In the genomic region with DNA sequence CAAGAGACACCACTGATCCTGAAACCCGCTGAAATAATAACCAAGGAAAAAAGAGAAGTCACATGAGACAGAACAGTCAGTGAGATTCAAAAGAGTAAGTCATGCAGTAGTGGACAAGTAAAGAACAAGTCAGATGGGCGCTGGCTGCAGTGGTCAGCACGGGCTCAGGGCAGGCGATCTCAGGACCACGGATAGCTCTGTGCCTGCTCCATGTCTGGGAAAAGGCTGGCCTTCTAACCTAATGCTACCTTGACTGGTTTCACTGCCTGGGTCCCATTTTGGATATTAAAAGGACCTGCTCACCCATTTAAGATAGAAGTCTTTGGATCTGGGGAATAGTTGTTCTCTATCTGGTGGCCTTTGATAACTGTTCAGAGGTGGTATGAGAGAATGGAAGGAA, we compare ENCODE assay signal across 13 cellular contexts.
DNase-seq lines count a peak whose midpoint lies in the region; ATAC-seq, FAIRE-seq and TF ChIP-seq lines count a peak whose summit lies in the region.
"Had no signal": no experiment of that assay in that cellular context is flagged by ENCODE, and none has a peak within 500 bp of the region (broad histone marks: within the 10 kb centered on the region; RNA-seq: fewer than 3 reads in every experiment).

No MANE protein-coding gene starts in this region.

- peaks cover 6% of the 10 kb centered on the region for H3K4me1 Mint-ChIP-seq in neural crest cell
- H3K4me1 Mint-ChIP-seq: activated T-helper 17 cell treated with anti-CD3 and anti-CD28 coated beads, Interleukin-2, amount 50 U/mL, for 72 hours; nephron had no signal

- no peak overlapping the region for H3K4me3 ChIP-seq in endothelial cell of umbilical vein (replicated peaks in 1 of 3; ENCODE audit: insufficient read depth in 1 of 3, low read depth in 1 of 3, low read length in 3 of 3)

- POLR2A ChIA-PET in endothelial cell of umbilical vein (lab: Charles Lee), result no interaction called here

- no peaks in the 10 kb centered on the region for H4K20me1 ChIP-seq in endothelial cell of umbilical vein (replicated peaks; ENCODE audit: control insufficient read depth, extremely low read depth, insufficient read depth, low read length)

- H3K79me2 ChIP-seq in endothelial cell of umbilical vein (ENCODE audit: control insufficient read depth, insufficient read depth, low read length), result no peaks in the 10 kb centered on the region

- no peaks in the 10 kb centered on the region for H3K9me3 ChIP-seq in endothelial cell of umbilical vein (replicated peaks; ENCODE audit: control insufficient read depth, insufficient read depth, low read length)

- DNase-seq in GM03348 (ENCODE audit: low spot score) (peak; percentile 46), RKO (ENCODE audit: low spot score) (peak; percentile 50), endothelial cell of umbilical vein (ENCODE audit: low read depth, low spot score) (peak; percentile 33), neural crest cell (ENCODE audit: low read depth, low spot score) (peak; percentile 45), NCI-H2227 treated with DMSO at 0.1 percent for 48 hours (lab: John Stamatoyannopoulos, UW) (no peak)
- DNase-seq: cortex of kidney; NCI-H1105; stimulated activated CD4-positive, alpha-beta T cell treated with anti-CD3 and anti-CD28 coated beads, Interleukin-2, amount 100 ng/mL, for 24 hours had no signal

- no peak overlapping the region for H3K4me2 ChIP-seq in endothelial cell of umbilical vein (ENCODE audit: insufficient read depth, low read length)

- H3K27ac Mint-ChIP-seq in neural crest cell (ENCODE audit: unreplicated experiment), result no peak overlapping the region
- H3K27ac Mint-ChIP-seq: activated T-helper 17 cell treated with anti-CD3 and anti-CD28 coated beads, Interleukin-2, amount 50 U/mL, for 72 hours; nephron had no signal

- CTCF ChIA-PET in endothelial cell of umbilical vein (lab: Charles Lee), result interaction anchor here (1.0 to 2.2 kb wide), 4 partner anchors 11 to 326 kb away, joined by 4 to 5 read pairs (median 5); no protein-coding TSS in a partner anchor

- no peaks in the 10 kb centered on the region for H3K36me3 ChIP-seq in endothelial cell of umbilical vein (ENCODE audit: control insufficient read depth in 2 of 2, extremely low read depth in 1 of 2, insufficient read depth in 2 of 2, low read length in 2 of 2)

- peaks cover 2% of the 10 kb centered on the region for H3K9me3 Mint-ChIP-seq in neural crest cell
- H3K9me3 Mint-ChIP-seq: activated T-helper 17 cell treated with anti-CD3 and anti-CD28 coated beads, Interleukin-2, amount 50 U/mL, for 72 hours; nephron had no signal

- H3K4me1 ChIP-seq in endothelial cell of umbilical vein (ENCODE audit: control insufficient read depth, extremely low read depth, insufficient read depth, low read length), result no peaks in the 10 kb centered on the region

- no TSS peak for BruUV-seq in endothelial cell of umbilical vein (replicated peaks; lab: Mats Ljungman, UMichigan)

- H3K27me3 ChIP-seq in endothelial cell of umbilical vein (ENCODE audit: control insufficient read depth in 2 of 2, insufficient read depth in 2 of 2, low read length in 2 of 2), result peaks cover 0 to 2% of the 10 kb centered on the region in 2 experiments

- intact Hi-C loops in endothelial cell of umbilical vein (cut with micrococcal nuclease), result no loop called here

- peaks cover 54% of the 10 kb centered on the region for H3K27me3 Mint-ChIP-seq in neural crest cell (ENCODE audit: low read depth)
- H3K27me3 Mint-ChIP-seq: activated T-helper 17 cell treated with anti-CD3 and anti-CD28 coated beads, Interleukin-2, amount 50 U/mL, for 72 hours had no signal

- no peaks in the 10 kb centered on the region for H3K9me1 ChIP-seq in endothelial cell of umbilical vein (replicated peaks; ENCODE audit: control insufficient read depth, extremely low read depth, insufficient read depth, low read length)

- no peak overlapping the region for H2AFZ ChIP-seq in endothelial cell of umbilical vein (ENCODE audit: low read depth, low read length)

- H3K27ac ChIP-seq in endothelial cell of umbilical vein (ENCODE audit: insufficient read depth, low read depth, low read length), result no peak overlapping the region

- dilution Hi-C loops in endothelial cell of umbilical vein (cut with MboI; ENCODE audit: extremely low pct_ligation_motif_present, low sequenced_read_pairs), result no loop called here

- no peak for TF ChIP-seq CTCF in endothelial cell of umbilical vein (IDR thresholded peaks at IDR 0.05; ENCODE audit: extremely low read depth in 1 of 2, insufficient read depth in 1 of 2, low read depth in 1 of 2, low read length in 2 of 2)
- no peak for TF ChIP-seq CTCF in neural crest cell (conservative IDR thresholded peaks at IDR 0.05)

- H3K4me3 Mint-ChIP-seq in neural crest cell, result no peak overlapping the region
- H3K4me3 Mint-ChIP-seq: activated T-helper 17 cell treated with anti-CD3 and anti-CD28 coated beads, Interleukin-2, amount 50 U/mL, for 72 hours; nephron had no signal

- no peak overlapping the region for H3K9ac ChIP-seq in endothelial cell of umbilical vein (replicated peaks; ENCODE audit: extremely low read depth, insufficient read depth, low read length)

- peak; percentile 80 for FAIRE-seq in endothelial cell of umbilical vein (lab: Jason Lieb, UNC)

- H3K36me3 Mint-ChIP-seq in neural crest cell (ENCODE audit: low read depth), result no peaks in the 10 kb centered on the region

- TF ChIP-seq POLR2A in endothelial cell of umbilical vein (IDR thresholded peaks at IDR 0.05; ENCODE audit: low read depth, low read length), result no peak

- ATAC-seq in HG03175 (IDR thresholded peaks at IDR 0.05; ENCODE audit: unreplicated experiment), result no peak
- no peak for ATAC-seq in HG03108 (IDR thresholded peaks at IDR 0.05; ENCODE audit: unreplicated experiment)
- ATAC-seq in GM21390 (IDR thresholded peaks at IDR 0.05; ENCODE audit: unreplicated experiment), result no peak
- ATAC-seq: activated T-helper 17 cell treated with anti-CD3 and anti-CD28 coated beads, Interleukin-2, amount 50 U/mL, for 72 hours had no signal

TF ChIP-seq in endothelial cell of umbilical vein, 7 proteins besides CTCF, POLR2A, EP300 and RAD21:
- TF ChIP-seq MAX (IDR thresholded peaks at IDR 0.05; ENCODE audit: insufficient read depth, insufficient read length), result no peak
- TF ChIP-seq JUN (IDR thresholded peaks at IDR 0.05; ENCODE audit: borderline replicate concordance, insufficient read depth, insufficient read length, low read depth), result no peak
- no peak for TF ChIP-seq EZH2 (IDR thresholded peaks at IDR 0.05; ENCODE audit: borderline replicate concordance, low read depth, low read length, severe bottlenecking)
